In the genomic region with DNA sequence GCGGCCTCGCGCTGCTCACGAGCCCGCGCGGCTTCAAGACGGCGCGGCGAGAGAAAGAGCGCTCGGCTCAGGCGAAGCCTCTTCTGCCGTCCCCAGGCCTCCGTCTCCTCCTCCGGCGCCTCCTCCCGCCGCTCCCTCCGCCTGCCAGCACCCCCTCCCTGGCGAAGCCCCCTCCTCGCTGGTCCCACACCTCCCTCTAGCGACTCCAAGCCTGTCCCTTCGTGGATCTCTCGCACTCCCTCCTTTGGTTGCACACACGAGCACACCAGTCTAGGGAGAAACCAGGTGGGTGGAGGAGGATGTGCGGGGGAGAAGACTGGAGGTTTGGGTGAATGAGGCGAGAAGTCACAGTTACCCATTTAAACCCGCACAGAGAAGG, we compare ENCODE assay signal across 8 cellular contexts. TPM values are rescaled to one million over a fixed set of nuclear protein-coding genes. Genes with fewer than 3 reads are reported as not detected.
DNase-seq lines count a peak whose midpoint lies in the region; ATAC-seq and TF ChIP-seq lines count a peak whose summit lies in the region.

A gene (minus strand): TSS at position 57 of the 379 bp plus-strand sequence. CDS start 670 bp downstream, outside the sequence.

- DNase-seq in GM12865 (ENCODE audit: low read depth) (peak; percentile 92), NCI-H1092 treated with DMSO at 0.1 percent for 48 hours (lab: John Stamatoyannopoulos, UW) (peak; percentile 95), T follicular helper cell (ENCODE audit: low read depth) (peak; percentile 79), left ventricle myocardium superior (peak; percentile 91), prostate gland (ENCODE audit: low spot score) (peak; percentile 91)

- TF ChIP-seq CTCF in GM12865 (IDR thresholded peaks at IDR 0.05; ENCODE audit: insufficient read depth, low read depth, low read length, missing control alignments): peak; percentile 49
- TF ChIP-seq CTCF in prostate gland (IDR thresholded peaks at IDR 0.05): peak; percentile 63 to 88 (median 76)

- H3K4me1 ChIP-seq in prostate gland (replicated peaks): no peaks in the 10 kb centered on the region
- H3K4me1 ChIP-seq in urinary bladder (ENCODE audit: insufficient read depth): no peaks in the 10 kb centered on the region

- no peaks in the 10 kb centered on the region for H3K27me3 ChIP-seq in prostate gland (replicated peaks; ENCODE audit: insufficient read depth)

- H3K36me3 ChIP-seq in prostate gland (no peaks in the 10 kb centered on the region), urinary bladder (ENCODE audit: insufficient read depth) (no peaks in the 10 kb centered on the region)

- ATAC-seq in HG02623 (IDR thresholded peaks at IDR 0.05; ENCODE audit: unreplicated experiment) (peak; percentile 50), left ventricle myocardium superior (peak; percentile 84)

- WGBS in prostate gland: under 1% methylated on average over 24 of the region's 30 CpGs
- WGBS in urinary bladder: under 1% methylated on average over 30 of the region's 30 CpGs

- peak; percentile 70 for TF ChIP-seq POLR2A in prostate gland (IDR thresholded peaks at IDR 0.05)

- intact Hi-C loops in left ventricle myocardium superior (cut with micrococcal nuclease): loop anchor here (5.0 to 10.0 kb wide), 2 partner anchors 193 to 369 kb away; no protein-coding TSS in a partner anchor
- intact Hi-C loops in prostate gland (cut with DNase I): loop anchor here (1.0 to 5.0 kb wide), 6 partner anchors 69 to 469 kb away; no protein-coding TSS in a partner anchor

- H3K27ac ChIP-seq in angular gyrus (ENCODE audit: low read depth, low read length) (peak within 1 kb of the TSS; percentile 97), prostate gland (peak within 1 kb of the TSS; percentile 96 to 99), urinary bladder (ENCODE audit: low read depth) (peak within 1 kb of the TSS; percentile 99)

- no peaks in the 10 kb centered on the region for H3K9me3 ChIP-seq in prostate gland

- H3K4me3 ChIP-seq in GM12865 (ENCODE audit: low read depth, low read length) (peak within 1 kb of the TSS; percentile 94), prostate gland (peak within 1 kb of the TSS; percentile 65 to 70), urinary bladder (ENCODE audit: low read depth, low read length) (peak within 1 kb of the TSS; percentile 65)

RNA-seq across cellular contexts. Expression of the gene that starts here (rescaled TPM):
- total RNA-seq in left ventricle myocardium superior: 232 TPM
- 10 to 100 TPM; 48.7 to 88.8 TPM for total RNA-seq in prostate gland
- total RNA-seq in urinary bladder: 125 TPM
- polyA plus RNA-seq in urinary bladder: 33.8 TPM

Comparison
In these comparisons a context has a peak if more than half of its experiments do, and no peak if none do; other contexts are left out.
1. Peak in every context shown above with its lines: DNase-seq, ATAC-seq, H3K4me3 ChIP-seq and H3K27ac ChIP-seq.